8 cellular contexts compared by ENCODE assay signal in genomic region chr2:95076705-95077520, GRCh38. TPM values are rescaled to one million over a fixed set of nuclear protein-coding genes. Genes with fewer than 3 reads are reported as not detected.
DNase-seq lines count a peak whose midpoint lies in the region; ATAC-seq and TF ChIP-seq lines count a peak whose summit lies in the region.

No MANE protein-coding gene starts in this region.

- H3K9me3 ChIP-seq in mucosa of descending colon, result no peaks in the 10 kb centered on the region

- H3K4me3 Mint-ChIP-seq in endothelial cell (ENCODE audit: unreplicated experiment), result peak overlapping the region; percentile 52

- no peaks in the 10 kb centered on the region for H3K36me3 ChIP-seq in mucosa of descending colon (ENCODE audit: low read depth)

- ATAC-seq in GM18861 (IDR thresholded peaks at IDR 0.05; ENCODE audit: unreplicated experiment) (peak; percentile 77), HG03159 (IDR thresholded peaks at IDR 0.05; ENCODE audit: unreplicated experiment) (peak; percentile 88), mucosa of descending colon (peak; percentile 96)

- no peaks in the 10 kb centered on the region for H3K9me3 Mint-ChIP-seq in endothelial cell (ENCODE audit: unreplicated experiment)

- H3K27ac Mint-ChIP-seq in endothelial cell (ENCODE audit: unreplicated experiment), result no peak overlapping the region

- peak; percentile 58 for DNase-seq in AG08395 (ENCODE audit: low spot score)
- peak; percentile 67 for DNase-seq in NCI-H510A treated with DMSO at 0.1 percent for 48 hours (lab: John Stamatoyannopoulos, UW)
- DNase-seq in activated CD8-positive, alpha-beta memory T cell treated with anti-CD3 and anti-CD28 coated beads, Interleukin-2, amount 50 U/mL, for 1 hour (ENCODE audit: extremely low read depth), result peak; percentile 66
- DNase-seq in endothelial cell (ENCODE audit: low spot score), result peak; percentile 80
- DNase-seq in mucosa of descending colon, result peak; percentile 92 to 93 (median 92)
- peak; percentile 71 to 87 for DNase-seq in stimulated activated CD8-positive, alpha-beta memory T cell treated with anti-CD3 and anti-CD28 coated beads, Interleukin-4, amount 100 ng/mL, for 1 hour (ENCODE audit: low read depth in 2 of 2, low spot score in 1 of 2)

- no peaks in the 10 kb centered on the region for H3K36me3 Mint-ChIP-seq in endothelial cell (ENCODE audit: low read depth, unreplicated experiment)

- intact Hi-C loops in mucosa of descending colon (cut with DNase I, micrococcal nuclease), result no loop called here

- H3K4me3 ChIP-seq in mucosa of descending colon, result no peak overlapping the region

- H3K4me1 ChIP-seq in mucosa of descending colon (ENCODE audit: low read depth), result peaks cover 3% of the 10 kb centered on the region

- H3K4me1 Mint-ChIP-seq in endothelial cell (ENCODE audit: unreplicated experiment), result no peaks in the 10 kb centered on the region

- H3K27me3 Mint-ChIP-seq in endothelial cell (ENCODE audit: unreplicated experiment), result peaks cover 11% of the 10 kb centered on the region

- TF ChIP-seq CTCF in endothelial cell (IDR thresholded peaks at IDR 0.05; ENCODE audit: unreplicated experiment) (peak; percentile 93), mucosa of descending colon (IDR thresholded peaks at IDR 0.05) (peak; percentile 66)

RNA-seq across cellular contexts. Expression of gene MRPS5, which starts 44.7 kb away (rescaled TPM):
- total RNA-seq in endothelial cell (ENCODE audit: unreplicated experiment), result 47.5 TPM
- total RNA-seq in mucosa of descending colon, result 10 to 100 TPM; 65.1 to 69.6 (median 68.6) TPM

RNA-seq across cellular contexts. Expression of gene MAL, which starts 51.4 kb away (rescaled TPM):
- total RNA-seq in endothelial cell (ENCODE audit: unreplicated experiment) (not detected), mucosa of descending colon (10 to 100 TPM in 1 of 3 donors, 1 to 10 TPM in 2; 1.4 to 28.8 (median 2.8) TPM)
